Comparison of ENCODE assay signal across 21 cellular contexts in the genomic region with DNA sequence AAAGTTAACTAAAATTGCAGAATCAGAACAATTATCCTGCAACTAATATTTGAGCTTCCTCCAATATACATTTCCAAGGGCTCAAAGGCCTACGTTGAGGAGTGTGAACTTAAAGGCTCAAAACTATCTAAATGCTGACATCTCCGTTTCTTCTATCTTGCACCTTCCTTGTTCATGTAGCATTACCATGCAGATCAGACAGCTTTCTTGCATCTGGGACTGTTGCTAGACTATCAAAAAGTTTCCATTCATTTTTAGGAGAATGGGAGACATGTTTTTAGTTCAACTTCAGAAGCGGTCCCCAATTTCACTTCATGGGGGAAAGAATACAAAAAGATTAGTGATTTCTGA. TPM values are rescaled to one million over a fixed set of nuclear protein-coding genes. Genes with fewer than 3 reads are reported as not detected.
"Had no signal": no experiment of that assay in that cellular context is flagged by ENCODE, and none has a peak within 500 bp of the region (broad histone marks: within the 10 kb centered on the region; RNA-seq: fewer than 3 reads in every experiment).

No MANE protein-coding gene starts in this region.

- H3K27ac Mint-ChIP-seq: activated naive CD8-positive, alpha-beta T cell; naive thymus-derived CD4-positive, alpha-beta T cell; stimulated activated naive CD8-positive, alpha-beta T cell treated with anti-CD3 and anti-CD28 coated beads, Interleukin-15, Interleukin-2, amounts not matched to agents 100 ng/mL and 50 ng/mL, for 24 hours had no signal

- H3K9me3 ChIP-seq: breast epithelium, neutrophil, testis had no signal

- H3K36me3 ChIP-seq: breast epithelium, neutrophil had no signal

- H3K27ac ChIP-seq: breast epithelium, neutrophil, testis had no signal

- H3K27me3 Mint-ChIP-seq: stimulated activated naive CD8-positive, alpha-beta T cell treated with anti-CD3 and anti-CD28 coated beads, Interleukin-15, Interleukin-2, amounts not matched to agents 100 ng/mL and 50 ng/mL, for 24 hours had no signal

- H3K27me3 ChIP-seq: breast epithelium, testis had no signal

- H3K4me3 ChIP-seq: breast epithelium, testis had no signal

- FAIRE-seq: keratinocyte, urothelium cell line had no signal

- H3K4me1 ChIP-seq: breast epithelium, testis had no signal

- H3K4me3 Mint-ChIP-seq: activated naive CD8-positive, alpha-beta T cell; activated T-cell treated with anti-CD3 and anti-CD28 coated beads, Interleukin-2, amount 50 U/mL, for 4 hours; naive thymus-derived CD4-positive, alpha-beta T cell; stimulated activated naive CD8-positive, alpha-beta T cell treated with anti-CD3 and anti-CD28 coated beads, Interleukin-15, Interleukin-2, amounts not matched to agents 100 ng/mL and 50 ng/mL, for 24 hours had no signal

- ATAC-seq: activated T-cell treated with anti-CD3 and anti-CD28 coated beads, Interleukin-2, amount 50 U/mL, for 4 hours; naive thymus-derived CD4-positive, alpha-beta T cell; sciatic nerve had no signal

- DNase-seq: activated CD4-positive, alpha-beta T cell treated with anti-CD3 and anti-CD28 coated beads, Interleukin-2, amount 50 U/mL, for 48 hours; activated gamma-delta T cell; activated T-cell treated with anti-CD3 and anti-CD28 coated beads, Interleukin-2, amount 50 U/mL, for 4 hours; anterior cingulate cortex; foreskin melanocyte; head of caudate nucleus; midbrain; naive thymus-derived CD4-positive, alpha-beta T cell; posterior cingulate gyrus; stimulated activated CD4-positive, alpha-beta T cell treated with anti-CD3 and anti-CD28 coated beads, Interleukin-4, amount 100 ng/mL, for 1 hour; stimulated activated CD8-positive, alpha-beta memory T cell treated with anti-CD3 and anti-CD28 coated beads, Interleukin-4, amount 100 ng/mL, for 48 hours; testis had no signal

- H3K9me3 Mint-ChIP-seq: activated T-cell treated with anti-CD3 and anti-CD28 coated beads, Interleukin-2, amount 50 U/mL, for 4 hours; naive thymus-derived CD4-positive, alpha-beta T cell; stimulated activated naive CD8-positive, alpha-beta T cell treated with anti-CD3 and anti-CD28 coated beads, Interleukin-15, Interleukin-2, amounts not matched to agents 100 ng/mL and 50 ng/mL, for 24 hours had no signal

- H3K36me3 Mint-ChIP-seq: naive thymus-derived CD4-positive, alpha-beta T cell had no signal

- H3K4me1 Mint-ChIP-seq: naive thymus-derived CD4-positive, alpha-beta T cell had no signal

RNA-seq across cellular contexts. Expression of a gene that starts 2.9 kb away (rescaled TPM):
- total RNA-seq: activated T-cell treated with anti-CD3 and anti-CD28 coated beads, Interleukin-2, amount 50 U/mL, for 4 hours; lower leg skin; naive thymus-derived CD4-positive, alpha-beta T cell; T-helper 2 cell treated with Interferon-gamma antibody and Interleukin-4, amounts not matched to agents 100 ng/mL and 5 ng/mL, for 36 hours had no signal
- polyA plus RNA-seq: naive thymus-derived CD4-positive, alpha-beta T cell had no signal
